29 cellular contexts compared by ENCODE assay signal in the genomic region with DNA sequence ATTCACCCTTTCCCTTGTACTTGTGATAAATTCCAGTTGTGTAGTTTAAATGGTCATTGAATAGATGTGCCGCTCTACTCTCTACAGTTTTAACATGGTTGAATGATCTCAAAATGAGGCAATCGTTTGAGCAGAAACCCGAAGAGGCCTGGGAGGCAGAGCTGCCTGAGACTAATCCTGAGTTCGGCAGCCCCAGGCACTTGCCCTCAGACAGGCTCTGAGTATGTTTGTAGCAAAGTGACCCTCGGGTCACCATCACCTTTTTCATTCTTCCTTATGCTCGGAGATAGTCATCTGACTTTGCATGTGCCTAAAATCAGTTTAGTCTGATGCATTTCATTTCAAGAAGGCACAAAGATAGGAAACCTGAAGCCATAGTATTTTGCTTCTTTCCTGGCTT.
"Had no signal": no experiment of that assay in that cellular context is flagged by ENCODE, and none has a peak within 500 bp of the region (broad histone marks: within the 10 kb centered on the region; RNA-seq: fewer than 3 reads in every experiment).

No MANE protein-coding gene starts in this region.

- H3K36me3 Mint-ChIP-seq: activated naive CD4-positive, alpha-beta T cell treated with anti-CD3 and anti-CD28 coated beads, Interleukin-2, amount 50 U/mL, for 24 hours; activated naive CD8-positive, alpha-beta T cell treated with anti-CD3 and anti-CD28 coated beads for 36 hours had no signal

- H3K36me3 ChIP-seq: adrenal gland, cardiac muscle cell, colonic mucosa, esophagus muscularis mucosa, gastrocnemius medialis had no signal

- H3K27ac ChIP-seq: adrenal gland, body of pancreas, cardiac muscle cell, colonic mucosa, esophagus muscularis mucosa, foreskin keratinocyte, gastrocnemius medialis had no signal

- H3K9me3 ChIP-seq: adrenal gland, body of pancreas, colonic mucosa, esophagus muscularis mucosa, gastrocnemius medialis had no signal

- H3K27me3 Mint-ChIP-seq: activated CD4-positive, alpha-beta memory T cell treated with anti-CD3 and anti-CD28 coated beads, Interleukin-2, amount 10 ng/mL, durations not matched to agents 7 days and 5 days; activated CD4-positive, alpha-beta T cell treated with anti-CD3 and anti-CD28 coated beads, Interleukin-2, amount 10 ng/mL, durations not matched to agents 7 days and 5 days; activated naive CD4-positive, alpha-beta T cell treated with anti-CD3 and anti-CD28 coated beads, Interleukin-2, amount 50 U/mL, for 24 hours; activated naive CD8-positive, alpha-beta T cell treated with anti-CD3 and anti-CD28 coated beads for 36 hours; activated naive CD8-positive, alpha-beta T cell treated with anti-CD3 and anti-CD28 coated beads, Interleukin-2, amount 50 U/mL, for 24 hours; activated T-helper 17 cell treated with anti-CD3 and anti-CD28 coated beads, Interleukin-2, amount 50 U/mL, for 72 hours; effector memory CD8-positive, alpha-beta T cell had no signal

- DNase-seq: activated CD4-positive, alpha-beta memory T cell treated with anti-CD3 and anti-CD28 coated beads, Interleukin-2, amount 10 ng/mL, durations not matched to agents 7 days and 5 days; activated CD4-positive, alpha-beta T cell treated with anti-CD3 and anti-CD28 coated beads for 1 hour; activated CD4-positive, alpha-beta T cell treated with anti-CD3 and anti-CD28 coated beads for 4 hours; activated CD4-positive, alpha-beta T cell treated with anti-CD3 and anti-CD28 coated beads, Interleukin-2, amount 10 ng/mL, durations not matched to agents 7 days and 5 days; activated CD4-positive, alpha-beta T cell treated with anti-CD3 and anti-CD28 coated beads, Interleukin-2, amount 50 U/mL, for 4 hours; activated effector memory CD4-positive, alpha-beta T cell treated with Interleukin-2 at 50 U/mL for 16 hours; activated gamma-delta T cell treated with Interleukin-2 at 50 U/mL for 16 hours; activated naive CD4-positive, alpha-beta T cell treated with Interleukin-2 at 50 U/mL for 16 hours; activated naive CD8-positive, alpha-beta T cell treated with anti-CD3 and anti-CD28 coated beads for 36 hours; activated naive CD8-positive, alpha-beta T cell treated with anti-CD3 and anti-CD28 coated beads, Interleukin-2, amount 50 U/mL, for 24 hours; activated T-cell treated with anti-CD3 and anti-CD28 coated beads, Interleukin-2, amount 50 U/mL, for 4 hours; adrenal gland; amygdala; aorta; body of pancreas; central memory CD4-positive, alpha-beta T cell; cerebellar nuclear complex; colonic mucosa; effector CD4-positive, alpha-beta T cell; effector memory CD8-positive, alpha-beta T cell; erythroblast; foreskin keratinocyte; gastrocnemius medialis; glutamatergic neuron; T-helper 2 cell had no signal

- H3K4me1 ChIP-seq: adrenal gland, body of pancreas, colonic mucosa, esophagus muscularis mucosa, foreskin keratinocyte, gastrocnemius medialis had no signal

- H3K4me3 Mint-ChIP-seq: activated CD4-positive, alpha-beta memory T cell treated with anti-CD3 and anti-CD28 coated beads, Interleukin-2, amount 10 ng/mL, durations not matched to agents 7 days and 5 days; activated CD4-positive, alpha-beta T cell treated with anti-CD3 and anti-CD28 coated beads, Interleukin-2, amount 10 ng/mL, durations not matched to agents 7 days and 5 days; activated naive CD4-positive, alpha-beta T cell treated with anti-CD3 and anti-CD28 coated beads, Interleukin-2, amount 50 U/mL, for 24 hours; activated naive CD8-positive, alpha-beta T cell treated with anti-CD3 and anti-CD28 coated beads for 36 hours; activated naive CD8-positive, alpha-beta T cell treated with anti-CD3 and anti-CD28 coated beads, Interleukin-2, amount 50 U/mL, for 24 hours; activated T-cell treated with anti-CD3 and anti-CD28 coated beads, Interleukin-2, amount 50 U/mL, for 4 hours; activated T-helper 17 cell treated with anti-CD3 and anti-CD28 coated beads, Interleukin-2, amount 50 U/mL, for 72 hours; effector memory CD8-positive, alpha-beta T cell had no signal

- H3K4me3 ChIP-seq: adrenal gland, body of pancreas, cardiac muscle cell, colonic mucosa, esophagus muscularis mucosa, gastrocnemius medialis had no signal

- H3K27ac Mint-ChIP-seq: activated CD4-positive, alpha-beta memory T cell treated with anti-CD3 and anti-CD28 coated beads, Interleukin-2, amount 10 ng/mL, durations not matched to agents 7 days and 5 days; activated CD4-positive, alpha-beta T cell treated with anti-CD3 and anti-CD28 coated beads, Interleukin-2, amount 10 ng/mL, durations not matched to agents 7 days and 5 days; activated naive CD4-positive, alpha-beta T cell treated with anti-CD3 and anti-CD28 coated beads, Interleukin-2, amount 50 U/mL, for 24 hours; activated naive CD8-positive, alpha-beta T cell treated with anti-CD3 and anti-CD28 coated beads for 36 hours; activated naive CD8-positive, alpha-beta T cell treated with anti-CD3 and anti-CD28 coated beads, Interleukin-2, amount 50 U/mL, for 24 hours; activated T-helper 17 cell treated with anti-CD3 and anti-CD28 coated beads, Interleukin-2, amount 50 U/mL, for 72 hours; effector memory CD8-positive, alpha-beta T cell had no signal

- ATAC-seq: activated naive CD8-positive, alpha-beta T cell treated with anti-CD3 and anti-CD28 coated beads, Interleukin-2, amount 50 U/mL, for 24 hours; activated T-cell treated with anti-CD3 and anti-CD28 coated beads, Interleukin-2, amount 50 U/mL, for 4 hours; activated T-helper 17 cell treated with anti-CD3 and anti-CD28 coated beads, Interleukin-2, amount 50 U/mL, for 72 hours; body of pancreas; effector memory CD8-positive, alpha-beta T cell; foreskin keratinocyte; gastrocnemius medialis had no signal

- H3K27me3 ChIP-seq: adrenal gland, body of pancreas, cardiac muscle cell, colonic mucosa, esophagus muscularis mucosa, foreskin keratinocyte, gastrocnemius medialis had no signal

- H3K4me1 Mint-ChIP-seq: activated CD4-positive, alpha-beta memory T cell treated with anti-CD3 and anti-CD28 coated beads, Interleukin-2, amount 10 ng/mL, durations not matched to agents 7 days and 5 days; activated CD4-positive, alpha-beta T cell treated with anti-CD3 and anti-CD28 coated beads, Interleukin-2, amount 10 ng/mL, durations not matched to agents 7 days and 5 days; activated naive CD4-positive, alpha-beta T cell treated with anti-CD3 and anti-CD28 coated beads, Interleukin-2, amount 50 U/mL, for 24 hours; activated naive CD8-positive, alpha-beta T cell treated with anti-CD3 and anti-CD28 coated beads for 36 hours; activated naive CD8-positive, alpha-beta T cell treated with anti-CD3 and anti-CD28 coated beads, Interleukin-2, amount 50 U/mL, for 24 hours; activated T-helper 17 cell treated with anti-CD3 and anti-CD28 coated beads, Interleukin-2, amount 50 U/mL, for 72 hours had no signal
